11 cellular contexts compared by ENCODE assay signal in the genomic region with DNA sequence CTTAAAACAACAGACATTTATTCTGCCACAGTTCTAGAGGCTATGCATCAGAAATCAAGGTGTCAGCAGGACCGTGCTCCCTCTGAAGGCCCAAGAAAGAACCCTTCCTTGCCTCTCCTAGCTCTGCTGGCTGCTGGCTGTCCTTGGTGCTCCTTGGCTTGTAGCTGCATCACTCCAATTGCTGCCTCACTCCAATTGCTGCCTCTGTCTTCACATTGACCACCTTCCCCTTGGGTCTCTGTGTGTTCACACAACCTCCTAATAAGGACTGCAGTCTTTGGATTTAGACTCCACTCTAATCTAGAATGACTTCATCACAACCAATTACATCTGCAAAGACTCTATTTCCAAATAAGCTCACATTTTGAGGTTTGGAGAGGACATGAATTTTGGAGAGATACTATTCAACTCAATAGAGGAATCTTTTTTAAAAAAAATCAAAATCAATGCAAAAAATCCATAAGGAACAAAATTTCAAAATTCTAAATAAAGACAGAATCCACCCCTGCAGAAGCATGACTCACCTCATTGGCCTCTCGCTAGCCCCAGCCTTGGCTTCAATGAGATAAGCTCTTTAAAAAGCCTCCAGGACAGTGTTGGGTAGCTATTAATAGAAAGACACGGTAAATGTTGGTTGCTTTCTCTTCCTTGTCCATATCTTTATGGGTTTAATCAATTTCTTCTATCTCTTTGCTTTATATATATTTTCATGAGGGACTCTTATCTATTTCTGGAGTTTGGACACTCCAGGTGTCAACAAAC.
DNase-seq lines count a peak whose midpoint lies in the region; ATAC-seq and TF ChIP-seq lines count a peak whose summit lies in the region.
"Had no signal": no experiment of that assay in that cellular context is flagged by ENCODE, and none has a peak within 500 bp of the region (broad histone marks: within the 10 kb centered on the region; RNA-seq: fewer than 3 reads in every experiment).

No MANE protein-coding gene starts in this region.

- 74 to 92% methylated on average over 1 to 2 of the region's 3 CpGs for WGBS in mesodermal cell (ENCODE audit: insufficient coverage in 2 of 2), 2 experiments
- WGBS in aorta, 2 donors = 36 to 38% methylated on average over 3 of the region's 3 CpGs

- ATAC-seq in GM21576 (IDR thresholded peaks at IDR 0.05; ENCODE audit: unreplicated experiment) = no peak
- no peak for ATAC-seq in aorta (ENCODE audit: low FRiP score)
- ATAC-seq: stimulated activated naive CD8-positive, alpha-beta T cell treated with anti-CD3 and anti-CD28 coated beads, Interleukin-15, amount 100 ng/mL, for 72 hours had no signal

- H3K4me1 ChIP-seq in fibroblast of lung (ENCODE audit: control insufficient read depth, extremely low read depth, insufficient read depth, low read length) = peaks cover 2% of the 10 kb centered on the region
- peaks cover 17% of the 10 kb centered on the region for H3K4me1 ChIP-seq in mesodermal cell (ENCODE audit: control insufficient read depth, insufficient read depth, low read length, poor library complexity, severe bottlenecking)
- H3K4me1 ChIP-seq in aorta (ENCODE audit: control insufficient read depth in 1 of 2, insufficient read depth in 2 of 2, low read length in 2 of 2) = no peaks in the 10 kb centered on the region
- no peaks in the 10 kb centered on the region for H3K4me1 ChIP-seq in A673 (ENCODE audit: insufficient read depth, low read length, poor library complexity, severe bottlenecking)

- no peak overlapping the region for H2AFZ ChIP-seq in fibroblast of lung (ENCODE audit: low read length)

- H4K20me1 ChIP-seq in fibroblast of lung (ENCODE audit: control insufficient read depth, extremely low read depth, insufficient read depth, low read length) = no peaks in the 10 kb centered on the region

- H3K36me3 ChIP-seq in fibroblast of lung (ENCODE audit: control insufficient read depth, insufficient read depth, low read length) (no peaks in the 10 kb centered on the region), mesodermal cell (ENCODE audit: control insufficient read depth, insufficient read depth, low read length) (no peaks in the 10 kb centered on the region), aorta (ENCODE audit: control insufficient read depth in 1 of 2, insufficient read depth in 2 of 2, low read length in 1 of 2) (no peaks in the 10 kb centered on the region), A673 (ENCODE audit: insufficient read depth, low read length, poor library complexity, severe bottlenecking) (no peaks in the 10 kb centered on the region)
- H3K36me3 ChIP-seq: SJCRH30 had no signal

- no peak overlapping the region for H3K9ac ChIP-seq in fibroblast of lung (ENCODE audit: insufficient read depth, low read length)

- CTCF ChIA-PET in A673 (lab: Charles Lee) = no interaction called here

- POLR2A ChIA-PET in A673 (lab: Charles Lee; ENCODE audit: low non-redundant PET) = no interaction called here

- TF ChIP-seq CTCF in fibroblast of lung (conservative IDR thresholded peaks at IDR 0.05 in 1 of 2, IDR thresholded peaks at IDR 0.05 in 1 of 2; ENCODE audit: low read depth in 1 of 2, low read length in 2 of 2) (no peak), A673 (conservative IDR thresholded peaks at IDR 0.05; ENCODE audit: low read depth, low read length) (no peak)

- no peak overlapping the region for H3K27ac ChIP-seq in fibroblast of lung (ENCODE audit: insufficient read depth, low read length)
- H3K27ac ChIP-seq in mesodermal cell (ENCODE audit: low read depth, low read length, severe bottlenecking) = peak overlapping the region; percentile 82
- H3K27ac ChIP-seq in aorta (ENCODE audit: low read depth in 1 of 2, low read length in 2 of 2) = no peak overlapping the region
- H3K27ac ChIP-seq in A673 (ENCODE audit: low read depth, low read length, poor library complexity, severe bottlenecking) = no peak overlapping the region
- H3K27ac ChIP-seq: SJCRH30 had no signal

- DNase-seq in EH (ENCODE audit: low read depth) (peak; percentile 81), NCI-H226 (peak; percentile 29), fibroblast of lung (ENCODE audit: low read depth in 2 of 2) (peak; percentile 3 to 64), NCI-H187 (lab: John Stamatoyannopoulos, UW) (no peak), aorta (no peak), A673 (ENCODE audit: low spot score) (no peak)
- DNase-seq: NCI-H526; stimulated activated naive CD8-positive, alpha-beta T cell treated with anti-CD3 and anti-CD28 coated beads, Interleukin-15, amount 100 ng/mL, for 72 hours had no signal

- no TSS peak for BruUV-seq in A673 (replicated peaks; lab: Mats Ljungman, UMichigan)

- no peak overlapping the region for H3K4me2 ChIP-seq in fibroblast of lung (ENCODE audit: extremely low read depth, insufficient read depth, low read length)

- no peaks in the 10 kb centered on the region for H3K79me2 ChIP-seq in fibroblast of lung (ENCODE audit: control insufficient read depth, insufficient read depth, low read length)

- H3K27me3 ChIP-seq in fibroblast of lung (ENCODE audit: control insufficient read depth, insufficient read depth, low read length) (no peaks in the 10 kb centered on the region), aorta (ENCODE audit: control insufficient read depth in 1 of 2, insufficient read depth in 2 of 2, low read length in 1 of 2) (no peaks in the 10 kb centered on the region), A673 (replicated peaks; ENCODE audit: insufficient read depth, low read depth, low read length, poor library complexity) (peaks cover 15% of the 10 kb centered on the region)
- H3K27me3 ChIP-seq: SJCRH30 had no signal

- intact Hi-C loops in aorta (cut with DNase I) = no loop called here
- intact Hi-C loops in A673 (cut with micrococcal nuclease; ENCODE audit: unreplicated experiment) = no loop called here

- H3K9me3 ChIP-seq in fibroblast of lung (ENCODE audit: control insufficient read depth, insufficient read depth, low read depth, low read length) (no peaks in the 10 kb centered on the region), mesodermal cell (ENCODE audit: control insufficient read depth, low read length) (no peaks in the 10 kb centered on the region), aorta (ENCODE audit: control insufficient read depth, low read length) (no peaks in the 10 kb centered on the region), A673 (ENCODE audit: low read depth, low read length, poor library complexity, severe bottlenecking) (no peaks in the 10 kb centered on the region)
- H3K9me3 ChIP-seq: SJCRH30 had no signal

- H3K4me3 ChIP-seq in fibroblast of lung (replicated peaks in 1 of 4; ENCODE audit: control extremely low read depth in 1 of 4, insufficient read depth in 1 of 4, low read depth in 3 of 4, low read length in 4 of 4) (no peak overlapping the region), mesodermal cell (ENCODE audit: extremely low read depth, insufficient read depth, low read length, poor library complexity, severe bottlenecking) (no peak overlapping the region), aorta (ENCODE audit: low read length in 2 of 2) (no peak overlapping the region), A673 (ENCODE audit: low read depth, low read length, poor library complexity, severe bottlenecking) (no peak overlapping the region)
- H3K4me3 ChIP-seq: SJCRH30 had no signal

Comparison
In these comparisons a context has a peak if more than half of its experiments do, and no peak if none do; other contexts are left out.
1. DNase-seq: peak in EH (single experiment), NCI-H226 (single experiment) and fibroblast of lung (2 of 2); none in NCI-H187 (0 of 2), aorta (0 of 2) and A673 (single experiment).